In genomic region chr10:60989400-60989876, GRCh38 we compare ENCODE assay signal across 14 cellular contexts. TPM values are rescaled to one million over a fixed set of nuclear protein-coding genes. Genes with fewer than 3 reads are reported as not detected.
DNase-seq lines count a peak whose midpoint lies in the region; ATAC-seq, FAIRE-seq and TF ChIP-seq lines count a peak whose summit lies in the region.
"Had no signal": no experiment of that assay in that cellular context is flagged by ENCODE, and none has a peak within 500 bp of the region (broad histone marks: within the 10 kb centered on the region; RNA-seq: fewer than 3 reads in every experiment).

No MANE protein-coding gene starts in this region.

- no peaks in the 10 kb centered on the region for H3K9me2 ChIP-seq in Karpas-422 (replicated peaks; ENCODE audit: insufficient read depth, low read length)
- no peaks in the 10 kb centered on the region for H3K9me2 ChIP-seq in hepatocyte (replicated peaks; ENCODE audit: insufficient read depth)

- intact Hi-C loops in Right ventricle myocardium superior (cut with DNase I), result no loop called here

- H3K4me3 ChIP-seq in Karpas-422 (ENCODE audit: low read length) (no peak overlapping the region), hepatocyte (no peak overlapping the region), gastroesophageal sphincter (no peak overlapping the region)

- H3K4me1 ChIP-seq in Karpas-422 (ENCODE audit: low read length) (peaks cover 3% of the 10 kb centered on the region), hepatocyte (ENCODE audit: insufficient read depth) (peaks cover 10% of the 10 kb centered on the region), gastroesophageal sphincter (no peaks in the 10 kb centered on the region)

- H3K4me2 ChIP-seq in Karpas-422 (ENCODE audit: low read depth, low read length, poor library complexity, severe bottlenecking) (no peak overlapping the region), hepatocyte (no peak overlapping the region)

- ATAC-seq in GM21576 (IDR thresholded peaks at IDR 0.05; ENCODE audit: unreplicated experiment) (peak; percentile 85), Right ventricle myocardium superior (ENCODE audit: poor library complexity) (no peak), gastroesophageal sphincter (no peak)
- ATAC-seq: right cardiac atrium, Right ventricle myocardium inferior had no signal

- no peaks in the 10 kb centered on the region for H3K9me3 ChIP-seq in Karpas-422 (ENCODE audit: low read length)
- no peaks in the 10 kb centered on the region for H3K9me3 ChIP-seq in hepatocyte (ENCODE audit: low read depth)
- H3K9me3 ChIP-seq in gastroesophageal sphincter, result no peaks in the 10 kb centered on the region

- TF ChIP-seq EP300 in gastroesophageal sphincter (IDR thresholded peaks at IDR 0.05), result no peak

- FAIRE-seq in GM12891 (lab: Jason Lieb, UNC), result no peak

- DNase-seq in GM12891 (ENCODE audit: insufficient read length, low spot score) (no peak), Karpas-422 (peak; percentile 57), hepatocyte (ENCODE audit: low spot score) (peak; percentile 30), activated gamma-delta T cell treated with Interleukin-2 at 50 U/mL for 16 hours (no peak), Right ventricle myocardium superior (no peak)
- no peak for DNase-seq in stimulated activated CD4-positive, alpha-beta T cell treated with anti-CD3 and anti-CD28 coated beads, Interleukin-12 subunit alpha, Interleukin-12 subunit beta, amount 100 ng/mL, for 4 hours
- DNase-seq: activated CD4-positive, alpha-beta T cell treated with anti-CD3 and anti-CD28 coated beads for 48 hours; activated naive CD8-positive, alpha-beta T cell treated with anti-CD3 and anti-CD28 coated beads, Interleukin-2, amount 10 ng/mL, durations not matched to agents 7 days and 5 days; mammary epithelial cell; NCI-H1105; right cardiac atrium had no signal

- TF ChIP-seq CTCF in hepatocyte (IDR thresholded peaks at IDR 0.05; ENCODE audit: poor library complexity), result no peak
- TF ChIP-seq CTCF in gastroesophageal sphincter (IDR thresholded peaks at IDR 0.05), result no peak

- no peaks in the 10 kb centered on the region for H3K79me2 ChIP-seq in Karpas-422 (ENCODE audit: low read length)
- no peaks in the 10 kb centered on the region for H3K79me2 ChIP-seq in hepatocyte

- no peak overlapping the region for H3K9ac ChIP-seq in Karpas-422 (ENCODE audit: low read length)

- no peaks in the 10 kb centered on the region for H3K36me3 ChIP-seq in Karpas-422 (ENCODE audit: insufficient read depth, low read length)
- no peaks in the 10 kb centered on the region for H3K36me3 ChIP-seq in hepatocyte (replicated peaks; ENCODE audit: insufficient read depth, low read depth)
- no peaks in the 10 kb centered on the region for H3K36me3 ChIP-seq in gastroesophageal sphincter

- TF ChIP-seq POLR2A in GM12891 (IDR thresholded peaks at IDR 0.05; ENCODE audit: low read depth, low read length) (no peak), gastroesophageal sphincter (IDR thresholded peaks at IDR 0.05) (no peak)

- H4K20me1 ChIP-seq in Karpas-422 (ENCODE audit: insufficient read depth, low read depth, low read length), result no peaks in the 10 kb centered on the region
- no peaks in the 10 kb centered on the region for H4K20me1 ChIP-seq in hepatocyte (ENCODE audit: insufficient read depth, poor library complexity, severe bottlenecking)

- H3K27me3 ChIP-seq in Karpas-422 (ENCODE audit: low read length), result no peaks in the 10 kb centered on the region
- no peaks in the 10 kb centered on the region for H3K27me3 ChIP-seq in hepatocyte
- H3K27me3 ChIP-seq in gastroesophageal sphincter, result no peaks in the 10 kb centered on the region

- H3K27ac ChIP-seq in Karpas-422 (ENCODE audit: low read length) (no peak overlapping the region), hepatocyte (peak overlapping the region; percentile 42), gastroesophageal sphincter (no peak overlapping the region)

- WGBS in hepatocyte (ENCODE audit: low lambda C conversion rate, missing lambda C conversion rate), result 43% methylated on average over 4 of the region's 4 CpGs
- 81 to 88% methylated on average over 2 to 4 of the region's 4 CpGs for WGBS in gastroesophageal sphincter (ENCODE audit: low coverage in 1 of 2), 2 donors

- H2AFZ ChIP-seq in Karpas-422 (ENCODE audit: low read length) (no peak overlapping the region), hepatocyte (no peak overlapping the region)

TF ChIP-seq in GM12891, 5 proteins besides CTCF, POLR2A, EP300 and RAD21:
- TF ChIP-seq POU2F2 (IDR thresholded peaks at IDR 0.05; ENCODE audit: low read depth, low read length), result no peak
- TF ChIP-seq POLR2AphosphoS5 (IDR thresholded peaks at IDR 0.05; ENCODE audit: low read depth, low read length), result no peak
- no peak for TF ChIP-seq PAX5 (IDR thresholded peaks at IDR 0.05; ENCODE audit: insufficient read depth, low read length, severe bottlenecking)
- TF ChIP-seq SPI1 (IDR thresholded peaks at IDR 0.05; ENCODE audit: low read depth, low read length), result peak; percentile 60
- no peak for TF ChIP-seq TAF1 (IDR thresholded peaks at IDR 0.05; ENCODE audit: low read depth, low read length)
TF ChIP-seq in GM12891: peak in this region for 1.

RNA-seq across cellular contexts. Expression of gene RHOBTB1, which starts 45.5 kb away (rescaled TPM):
- not detected for polyA plus RNA-seq in GM12891 (2012; ENCODE audit: low read depth, missing spikeins)
- not detected in 2 replicates for total RNA-seq in Karpas-422 (2014; rRNA removed; shearing (Covaris generic); ENCODE audit: low replicate concordance)
- total RNA-seq in hepatocyte (34.1 and 40.8 TPM in 2 replicates), Right ventricle myocardium superior (13.0 TPM), gastroesophageal sphincter (10 to 100 TPM; 15.5 to 44.0 (median 25.3) TPM)
- polyA plus RNA-seq in hepatocyte, result 18.4 and 21.2 TPM in 2 replicates
- total RNA-seq: activated naive CD8-positive, alpha-beta T cell treated with anti-CD3 and anti-CD28 coated beads, Interleukin-2, amount 10 ng/mL, durations not matched to agents 7 days and 5 days had no signal

Comparison
In these comparisons a context has a peak if more than half of its experiments do, and no peak if none do; other contexts are left out.
1. DNase-seq: peak in Karpas-422 (single experiment) and hepatocyte (single experiment); none in GM12891 (single experiment), activated gamma-delta T cell treated with Interleukin-2 at 50 U/mL for 16 hours (single experiment), Right ventricle myocardium superior (single experiment) and stimulated activated CD4-positive, alpha-beta T cell treated with anti-CD3 and anti-CD28 coated beads, Interleukin-12 subunit alpha, Interleukin-12 subunit beta, amount 100 ng/mL, for 4 hours (single experiment).
2. RNA of gene RHOBTB1, which starts 45.5 kb away (total RNA-seq): 34.1 to 40.8 TPM in hepatocyte, 15.5 to 44.0 TPM in gastroesophageal sphincter and 13.0 TPM in Right ventricle myocardium superior (single experiment); not detected in Karpas-422; every median in the first group is over 10 times any median in the second.